In the genomic region with DNA sequence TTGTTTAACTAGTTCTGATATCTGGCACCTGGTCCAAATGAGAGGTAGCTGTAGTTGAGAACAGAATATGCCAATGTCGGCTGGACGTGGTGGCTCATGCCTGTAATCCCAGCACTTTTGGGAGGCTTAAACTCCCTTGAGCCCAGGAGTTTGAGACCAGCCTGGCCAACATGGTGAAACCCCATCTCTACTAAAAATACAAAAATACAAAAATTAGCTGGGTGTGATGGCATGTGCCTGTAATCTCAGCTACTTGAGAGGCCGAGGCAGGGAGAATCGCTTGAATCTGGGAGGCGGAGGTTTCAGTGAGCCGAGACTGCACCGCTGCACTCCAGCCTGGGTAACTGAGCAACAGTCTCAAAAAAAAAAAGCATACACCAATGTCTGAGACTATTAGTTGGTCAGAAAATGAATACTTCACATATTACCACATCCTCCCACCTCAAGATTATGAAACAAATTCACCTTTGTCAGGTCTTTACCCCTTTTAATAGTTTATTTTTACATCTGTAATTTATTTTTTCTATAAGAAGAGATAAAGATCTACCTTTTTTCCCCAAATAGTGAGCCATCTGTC, we compare ENCODE assay signal across 16 cellular contexts. TPM values are rescaled to one million over a fixed set of nuclear protein-coding genes. Genes with fewer than 3 reads are reported as not detected.
A peak's percentile ranks its signal among the peaks of the same experiment; 100 is the strongest.
DNase-seq lines count a peak whose midpoint lies in the region; ATAC-seq and TF ChIP-seq lines count a peak whose summit lies in the region.
"Had no signal": no experiment of that assay in that cellular context is flagged by ENCODE, and none has a peak within 500 bp of the region (broad histone marks: within the 10 kb centered on the region; RNA-seq: fewer than 3 reads in every experiment).

No MANE protein-coding gene starts in this region.

- peaks cover 69% of the 10 kb centered on the region for H3K4me1 ChIP-seq in left ventricle myocardium inferior
- peaks cover 0 to 42% of the 10 kb centered on the region in 2 donors for H3K4me1 ChIP-seq in right atrium auricular region
- H3K4me1 ChIP-seq in subcutaneous abdominal adipose tissue (ENCODE audit: control insufficient read depth in 5 of 5, insufficient read depth in 5 of 5, low read length in 5 of 5): peaks cover 2 to 33% (median 25%) of the 10 kb centered on the region in 5 donors

- no TSS peak for BruUV-seq in MCF 10A (replicated peaks; lab: Mats Ljungman, UMichigan)

- TF ChIP-seq CTCF in left ventricle myocardium inferior (IDR thresholded peaks at IDR 0.05; ENCODE audit: borderline replicate concordance): no peak
- no peak for TF ChIP-seq CTCF in right atrium auricular region (IDR thresholded peaks at IDR 0.05)
- TF ChIP-seq CTCF in fibroblast of mammary gland (conservative IDR thresholded peaks at IDR 0.05; ENCODE audit: control insufficient read depth, insufficient read depth, low read depth, low read length): no peak
- TF ChIP-seq CTCF in MCF 10A (IDR thresholded peaks at IDR 0.05; ENCODE audit: unreplicated experiment): no peak

- ATAC-seq in HG03565 (IDR thresholded peaks at IDR 0.05; ENCODE audit: unreplicated experiment) (peak; percentile 62), HG03439 (IDR thresholded peaks at IDR 0.05; ENCODE audit: unreplicated experiment) (no peak)

- POLR2A ChIA-PET in MCF 10A (lab: Yijun Ruan, JAX): no interaction called here

- H3K27me3 Mint-ChIP-seq in MCF 10A (ENCODE audit: insufficient read depth, unreplicated experiment): no peaks in the 10 kb centered on the region
- H3K27me3 Mint-ChIP-seq: activated naive CD8-positive, alpha-beta T cell treated with anti-CD3 and anti-CD28 coated beads, Interleukin-2, amount 10 ng/mL, durations not matched to agents 7 days and 5 days had no signal

- H3K4me3 Mint-ChIP-seq in MCF 10A (ENCODE audit: unreplicated experiment): no peak overlapping the region
- H3K4me3 Mint-ChIP-seq: activated naive CD8-positive, alpha-beta T cell treated with anti-CD3 and anti-CD28 coated beads, Interleukin-2, amount 10 ng/mL, durations not matched to agents 7 days and 5 days had no signal

- H3K36me3 ChIP-seq in left ventricle myocardium inferior (peaks cover 28% of the 10 kb centered on the region), right atrium auricular region (peaks cover 29% of the 10 kb centered on the region), subcutaneous abdominal adipose tissue (ENCODE audit: control insufficient read depth in 5 of 5, insufficient read depth in 5 of 5, low read length in 5 of 5) (peaks cover 12 to 20% (median 16%) of the 10 kb centered on the region in 5 donors)

- CTCF ChIA-PET in MCF 10A (lab: Yijun Ruan, JAX): interaction anchor here (0.7 kb wide), 1 partner anchor 121 kb away, joined by 3 read pairs; no protein-coding TSS in a partner anchor

- peaks cover 6% of the 10 kb centered on the region for H3K4me1 Mint-ChIP-seq in MCF 10A (ENCODE audit: insufficient read depth, unreplicated experiment)

- H3K4me3 ChIP-seq in left ventricle myocardium inferior (no peak overlapping the region), right atrium auricular region (no peak overlapping the region), fibroblast of mammary gland (ENCODE audit: control insufficient read depth, low read depth, low read length) (no peak overlapping the region), subcutaneous abdominal adipose tissue (ENCODE audit: low read depth in 1 of 5, low read length in 5 of 5) (no peak overlapping the region)

- no peak overlapping the region for H3K27ac Mint-ChIP-seq in MCF 10A (ENCODE audit: low read depth, unreplicated experiment)
- H3K27ac Mint-ChIP-seq: activated naive CD8-positive, alpha-beta T cell treated with anti-CD3 and anti-CD28 coated beads, Interleukin-2, amount 10 ng/mL, durations not matched to agents 7 days and 5 days had no signal

- H3K9me3 ChIP-seq in left ventricle myocardium inferior (replicated peaks) (no peaks in the 10 kb centered on the region), right atrium auricular region (no peaks in the 10 kb centered on the region), subcutaneous abdominal adipose tissue (ENCODE audit: control insufficient read depth in 5 of 5, low read length in 5 of 5) (no peaks in the 10 kb centered on the region)

- H3K36me3 Mint-ChIP-seq in MCF 10A (ENCODE audit: insufficient read depth, unreplicated experiment): peaks cover 39% of the 10 kb centered on the region

- DNase-seq in left ventricle myocardium inferior (no peak), right atrium auricular region (ENCODE audit: low spot score) (no peak), fibroblast of mammary gland (ENCODE audit: low read depth) (peak; percentile 23), MCF 10A (ENCODE audit: unreplicated experiment) (no peak)
- no peak for DNase-seq in activated CD4-positive, alpha-beta T cell treated with anti-CD3 and anti-CD28 coated beads, Interleukin-2, amount 50 U/mL, for 1 hour
- DNase-seq: activated CD4-positive, alpha-beta T cell treated with anti-CD3 and anti-CD28 coated beads, Interleukin-2, amount 50 U/mL, for 48 hours; activated naive CD8-positive, alpha-beta T cell treated with anti-CD3 and anti-CD28 coated beads, Interleukin-2, amount 10 ng/mL, durations not matched to agents 7 days and 5 days; DMS153; midbrain; NCI-H2171; NK-92 treated with Interleukin-12 subunit alpha and Interleukin-12 subunit beta, amount 100 ng/mL, for 24 hours; Right ventricle myocardium superior; T1000 had no signal

- H3K9ac ChIP-seq in subcutaneous abdominal adipose tissue (ENCODE audit: low read length in 5 of 5): no peak overlapping the region

- H3K27me3 ChIP-seq in left ventricle myocardium inferior (ENCODE audit: low read depth) (no peaks in the 10 kb centered on the region), right atrium auricular region (no peaks in the 10 kb centered on the region), subcutaneous abdominal adipose tissue (ENCODE audit: control insufficient read depth in 5 of 5, insufficient read depth in 4 of 5, low read length in 5 of 5) (no peaks in the 10 kb centered on the region)

- H3K9me3 Mint-ChIP-seq in MCF 10A (ENCODE audit: unreplicated experiment): no peaks in the 10 kb centered on the region
- H3K9me3 Mint-ChIP-seq: activated naive CD8-positive, alpha-beta T cell treated with anti-CD3 and anti-CD28 coated beads, Interleukin-2, amount 10 ng/mL, durations not matched to agents 7 days and 5 days had no signal

- H3K27ac ChIP-seq in left ventricle myocardium inferior (replicated peaks) (peak overlapping the region; percentile 2), right atrium auricular region (no peak overlapping the region), subcutaneous abdominal adipose tissue (ENCODE audit: low read depth, low read length) (peak overlapping the region; percentile 42)

- intact Hi-C loops in left ventricle myocardium inferior (cut with micrococcal nuclease) (no loop called here), MCF 10A (cut with micrococcal nuclease) (no loop called here)

RNA-seq across cellular contexts. Expression of gene EPC1, which starts 38.8 kb away (rescaled TPM):
- total RNA-seq in left ventricle myocardium inferior (17.0 TPM), right atrium auricular region (10 to 100 TPM; 19.5 to 20.1 TPM), MCF 10A (2022) (23.7 and 25.5 TPM in 2 replicates)

Comparison
In these comparisons a context has a peak if more than half of its experiments do, and no peak if none do; other contexts are left out.
1. H3K27ac ChIP-seq: peak in left ventricle myocardium inferior (single experiment) and subcutaneous abdominal adipose tissue (single experiment); none in right atrium auricular region (0 of 2).